ENCODE assay signal across 8 cellular contexts in the genomic region with DNA sequence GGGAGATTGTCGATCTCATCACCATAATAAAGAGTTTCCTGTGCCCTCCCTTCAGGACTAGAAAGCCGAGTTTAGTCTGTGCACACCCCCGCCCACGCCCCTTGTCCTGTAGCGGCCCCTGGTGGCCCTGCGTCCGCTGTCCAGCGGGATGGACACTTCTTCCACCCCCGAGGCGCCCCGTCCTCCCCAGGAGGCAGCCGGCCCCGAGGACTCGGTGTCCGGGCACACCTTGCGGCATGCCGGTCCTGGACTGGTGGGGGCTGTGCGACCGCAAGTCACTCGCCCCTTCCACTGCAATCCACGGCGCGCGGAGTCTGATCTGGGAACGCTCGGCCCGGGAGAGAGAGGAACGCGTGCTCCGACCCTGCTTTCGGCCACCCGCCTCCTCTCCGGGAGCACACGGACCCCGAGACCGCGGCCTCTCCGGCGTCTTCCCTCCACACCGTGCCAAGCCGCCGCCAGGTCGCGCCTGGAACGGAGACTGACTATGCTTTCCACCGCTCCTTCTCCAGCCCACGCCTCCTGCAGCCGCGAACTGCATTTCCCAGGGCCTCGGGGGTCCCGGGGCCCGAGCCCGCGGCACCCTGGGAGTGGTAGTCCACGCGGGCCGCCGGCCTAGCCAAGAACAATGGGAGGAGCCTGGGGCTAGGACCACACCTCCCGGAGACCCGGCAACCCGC. TPM values are rescaled to one million over a fixed set of nuclear protein-coding genes. Genes with fewer than 3 reads are reported as not detected.
DNase-seq lines count a peak whose midpoint lies in the region; ATAC-seq and TF ChIP-seq lines count a peak whose summit lies in the region.

No MANE protein-coding gene starts in this region.

- no peaks in the 10 kb centered on the region for H3K9me3 ChIP-seq in mammary epithelial cell (replicated peaks; ENCODE audit: insufficient read depth, low read length)
- H3K9me3 ChIP-seq in iPS-20b (ENCODE audit: insufficient read depth, low read depth, low read length): no peaks in the 10 kb centered on the region
- H3K9me3 ChIP-seq in smooth muscle cell (replicated peaks; ENCODE audit: low read depth): no peaks in the 10 kb centered on the region

- H3K27me3 ChIP-seq in mammary epithelial cell (ENCODE audit: insufficient read depth, low read length) (no peaks in the 10 kb centered on the region), iPS-20b (ENCODE audit: insufficient read depth, low read length) (peaks cover 9% of the 10 kb centered on the region), smooth muscle cell (ENCODE audit: low read depth) (no peaks in the 10 kb centered on the region)

- no TSS peak for BruUV-seq in mammary epithelial cell (replicated peaks; lab: Mats Ljungman, UMichigan)

- DNase-seq in NCI-H1092 treated with DMSO at 0.1 percent for 48 hours (lab: John Stamatoyannopoulos, UW) (peak; percentile 63), NCI-H1092 (lab: John Stamatoyannopoulos, UW) (no peak), NCI-H2107 (lab: John Stamatoyannopoulos, UW) (peak; percentile 77), mammary epithelial cell (peak; percentile 79), smooth muscle cell (lab: John Stamatoyannopoulos, UW; ENCODE audit: unreplicated experiment) (peak; percentile 97)

- peak; percentile 45 for ATAC-seq in HG03039 (IDR thresholded peaks at IDR 0.05; ENCODE audit: unreplicated experiment)

- dilution Hi-C loops in mammary epithelial cell (cut with HindIII; ENCODE audit: low sequenced_read_pairs): no loop called here

- H3K9ac ChIP-seq in mammary epithelial cell (ENCODE audit: insufficient read depth, low read length) (peak overlapping the region; percentile 27), iPS-20b (ENCODE audit: low read depth, low read length) (peak overlapping the region; percentile 94), smooth muscle cell (ENCODE audit: low read depth) (peak overlapping the region; percentile 39)

- no peaks in the 10 kb centered on the region for H3F3A ChIP-seq in smooth muscle cell (ENCODE audit: low read depth)

- H3K27ac ChIP-seq in VCaP (peak overlapping the region; percentile 98), mammary epithelial cell (ENCODE audit: insufficient read depth, low read depth, low read length) (peak overlapping the region; percentile 52), iPS-20b (ENCODE audit: low read length) (peak overlapping the region; percentile 51), smooth muscle cell (ENCODE audit: low read depth) (peak overlapping the region; percentile 46)

- in situ Hi-C loops in mammary epithelial cell (cut with MboI; ENCODE audit: low sequenced_read_pairs in 2 of 2): loop anchor here in 1 of 2 donors (10.0 kb wide), 2 partner anchors 172 to 202 kb away; partner anchors contain the start of genes DMKN and TMEM147

- no peaks in the 10 kb centered on the region for H4K20me1 ChIP-seq in mammary epithelial cell (ENCODE audit: insufficient read depth, low read length)
- H4K20me1 ChIP-seq in smooth muscle cell (ENCODE audit: low read depth): peaks cover 25% of the 10 kb centered on the region

- intact Hi-C loops in mammary epithelial cell (cut with micrococcal nuclease): loop anchor here (1.0 to 10.0 kb wide), 8 partner anchors 24 to 362 kb away; partner anchors contain the start of genes FFAR3, HAUS5, HSPB6 and PSENEN

- TF ChIP-seq CTCF in VCaP (conservative IDR thresholded peaks at IDR 0.05): peak; percentile 98
- TF ChIP-seq CTCF in mammary epithelial cell (conservative IDR thresholded peaks at IDR 0.05 in 1 of 2, IDR thresholded peaks at IDR 0.05 in 1 of 2; ENCODE audit: extremely low read depth in 1 of 2, insufficient read depth in 1 of 2, low read depth in 1 of 2, low read length in 2 of 2): peak; percentile 55 to 79
- peak; percentile 75 for TF ChIP-seq CTCF in smooth muscle cell (IDR thresholded peaks at IDR 0.05; ENCODE audit: borderline replicate concordance, insufficient read depth, poor library complexity, severe bottlenecking)

- H2AFZ ChIP-seq in mammary epithelial cell (ENCODE audit: low read depth, low read length) (peak overlapping the region; percentile 91), smooth muscle cell (ENCODE audit: low read depth) (peak overlapping the region; percentile 88)

- CTCF ChIA-PET in mammary epithelial cell (lab: Charles Lee; ENCODE audit: low non-redundant PET): no interaction called here

- H3K4me3 ChIP-seq in mammary epithelial cell (replicated peaks in 1 of 3; ENCODE audit: insufficient read depth in 1 of 3, low read depth in 2 of 3, low read length in 3 of 3) (peak overlapping the region; percentile 90 to 94 (median 91)), iPS-20b (ENCODE audit: low read length) (peak overlapping the region; percentile 85), smooth muscle cell (peak overlapping the region; percentile 78)

- H3K36me3 ChIP-seq in mammary epithelial cell (ENCODE audit: insufficient read depth, low read length) (peaks cover 3% of the 10 kb centered on the region), iPS-20b (ENCODE audit: insufficient read depth, low read depth, low read length) (peaks cover 16% of the 10 kb centered on the region), smooth muscle cell (ENCODE audit: low read depth) (no peaks in the 10 kb centered on the region)

- H3K4me2 ChIP-seq in mammary epithelial cell (ENCODE audit: insufficient read depth, low read depth, low read length): peak overlapping the region; percentile 91
- peak overlapping the region; percentile 91 for H3K4me2 ChIP-seq in smooth muscle cell

- WGBS in mammary epithelial cell (ENCODE audit: low coverage, missing lambda C conversion rate): 5% methylated on average over 41 of the region's 61 CpGs
- 1% methylated on average over 43 of the region's 61 CpGs for WGBS in smooth muscle cell (ENCODE audit: low lambda C conversion rate)

- H3K79me2 ChIP-seq in mammary epithelial cell (ENCODE audit: insufficient read depth, low read length): peaks cover 44% of the 10 kb centered on the region
- H3K79me2 ChIP-seq in smooth muscle cell (ENCODE audit: low read depth): peaks cover 33% of the 10 kb centered on the region

- H3K4me1 ChIP-seq in mammary epithelial cell (ENCODE audit: insufficient read depth, low read length): peaks cover 23% of the 10 kb centered on the region
- H3K4me1 ChIP-seq in iPS-20b (ENCODE audit: insufficient read depth, low read length): peaks cover 14% of the 10 kb centered on the region; the same call in 1 of the 2 replicates
- H3K4me1 ChIP-seq in smooth muscle cell (ENCODE audit: low read depth): peaks cover 12% of the 10 kb centered on the region

RNA-seq across cellular contexts. Expression of gene KMT2B, which starts 0.7 kb away (rescaled TPM):
- total RNA-seq in mammary epithelial cell (10 to 100 TPM; 32.0 to 34.9 TPM), smooth muscle cell (10.5 and 31.1 TPM in 2 replicates)
- polyA plus RNA-seq in mammary epithelial cell (14.2 TPM), smooth muscle cell (8.8 and 11.2 TPM in 2 replicates)
- 29.0 TPM for polyA minus RNA-seq in mammary epithelial cell

RNA-seq across cellular contexts. Expression of gene ZBTB32, which starts 12.8 kb away (rescaled TPM):
- not detected for total RNA-seq in mammary epithelial cell
- polyA plus RNA-seq in mammary epithelial cell: not detected
- not detected for polyA minus RNA-seq in mammary epithelial cell
- not detected in 2 replicates for total RNA-seq in smooth muscle cell
- polyA plus RNA-seq in smooth muscle cell: 1.0 and 1.3 TPM in 2 replicates

RNA-seq across cellular contexts. Expression of gene IGFLR1, which starts 25.1 kb away (rescaled TPM):
- total RNA-seq in mammary epithelial cell: 1 to 10 TPM in 1 of 2 donors, not detected in 1; 1.4 TPM
- polyA plus RNA-seq in mammary epithelial cell: 1.9 TPM
- polyA minus RNA-seq in mammary epithelial cell: not detected
- total RNA-seq in smooth muscle cell: 1.2 and 1.7 TPM in 2 replicates
- 1.4 and 6.3 TPM in 2 replicates for polyA plus RNA-seq in smooth muscle cell

RNA-seq across cellular contexts. Expression of gene U2AF1L4, which starts 28.1 kb away (rescaled TPM):
- 10 to 100 TPM in 1 of 2 donors, 1 to 10 TPM in 1; 4.8 to 23.9 TPM for total RNA-seq in mammary epithelial cell
- polyA plus RNA-seq in mammary epithelial cell: 9.9 TPM
- 9.6 TPM for polyA minus RNA-seq in mammary epithelial cell
- total RNA-seq in smooth muscle cell: 14.6 and 17.0 TPM in 2 replicates
- 29.3 and 31.5 TPM in 2 replicates for polyA plus RNA-seq in smooth muscle cell

RNA-seq across cellular contexts. Expression of gene PSENEN, which starts 28.3 kb away (rescaled TPM):
- total RNA-seq in mammary epithelial cell (10 to 100 TPM in 1 of 2 donors, 1 to 10 TPM in 1; 8.7 to 55.4 TPM), smooth muscle cell (53.3 and 65.4 TPM in 2 replicates)
- polyA plus RNA-seq in mammary epithelial cell (33.7 TPM), smooth muscle cell (137 and 167 TPM in 2 replicates)
- polyA minus RNA-seq in mammary epithelial cell: 40.9 TPM

Comparison
In these comparisons a context has a peak if more than half of its experiments do, and no peak if none do; other contexts are left out.
1. H3K27ac ChIP-seq: peak in every context shown above with its lines; median percentile 98 in VCaP; 52 in mammary epithelial cell; 51 in iPS-20b; 46 in smooth muscle cell.
2. H3K9ac ChIP-seq: peak in every context shown above with its lines; median percentile 94 in iPS-20b; 39 in smooth muscle cell; 27 in mammary epithelial cell.